ENCODE assay signal across 8 cellular contexts in the genomic region with DNA sequence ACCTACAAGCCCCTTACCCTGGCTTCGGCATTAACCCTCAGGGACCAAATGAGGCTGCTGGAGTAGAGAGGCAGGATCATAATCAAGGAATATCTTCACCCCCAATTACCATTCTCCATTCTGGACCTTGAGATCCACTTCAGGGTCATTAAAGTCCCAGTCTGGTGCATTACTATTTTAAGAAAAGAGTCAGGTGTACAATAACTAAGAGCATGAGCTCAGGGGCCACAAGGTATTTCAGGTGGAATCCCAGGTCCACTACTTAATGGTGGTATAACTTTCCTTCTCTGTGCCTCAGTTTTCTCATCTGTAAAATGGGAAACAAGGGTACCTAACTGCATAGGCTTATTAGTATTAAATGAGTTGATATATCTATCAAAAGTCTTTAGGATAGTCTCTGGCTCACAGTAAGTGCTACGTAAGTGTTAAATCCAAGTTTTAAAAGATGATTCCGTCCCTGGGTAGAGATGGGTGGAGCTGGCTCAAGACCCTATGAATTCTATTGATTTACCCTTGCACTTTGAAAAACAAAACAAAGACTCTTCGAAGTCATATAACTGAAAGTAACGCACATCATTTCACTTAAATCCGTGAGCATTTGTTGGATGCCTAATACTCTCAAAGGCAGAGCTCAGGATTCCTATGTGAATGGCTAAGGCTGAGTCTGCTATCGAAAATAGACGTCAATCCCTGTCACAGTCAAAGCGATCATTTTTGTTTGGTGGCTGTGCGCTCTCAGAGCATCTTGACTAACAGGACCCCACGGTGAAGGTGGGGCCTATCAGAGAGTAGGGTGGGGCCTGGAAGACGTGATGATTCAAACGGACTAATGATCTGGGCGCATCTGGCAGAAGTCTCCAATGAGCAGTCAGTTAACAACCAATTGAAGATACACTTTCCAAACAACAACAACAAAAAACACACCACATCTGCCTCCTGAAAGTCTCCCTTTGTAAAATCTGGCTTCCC. TPM values are rescaled to one million over a fixed set of nuclear protein-coding genes. Genes with fewer than 3 reads are reported as not detected.
A peak's percentile ranks its signal among the peaks of the same experiment; 100 is the strongest.
DNase-seq lines count a peak whose midpoint lies in the region; ATAC-seq and TF ChIP-seq lines count a peak whose summit lies in the region.

No MANE protein-coding gene starts in this region.

- H3K4me1 ChIP-seq in Karpas-422 (ENCODE audit: low read length), result peaks cover 32% of the 10 kb centered on the region
- peaks cover 11% of the 10 kb centered on the region for H3K4me1 ChIP-seq in mesodermal cell (ENCODE audit: control insufficient read depth, insufficient read depth, low read length, poor library complexity, severe bottlenecking)

- peaks cover 6% of the 10 kb centered on the region for H3K36me3 Mint-ChIP-seq in brain

- H3K9me3 ChIP-seq in Karpas-422 (ENCODE audit: low read length), result no peaks in the 10 kb centered on the region
- no peaks in the 10 kb centered on the region for H3K9me3 ChIP-seq in mesodermal cell (ENCODE audit: control insufficient read depth, low read length)

- peaks cover 27% of the 10 kb centered on the region for H3K27me3 Mint-ChIP-seq in brain

- peaks cover 13% of the 10 kb centered on the region for H4K20me1 ChIP-seq in Karpas-422 (ENCODE audit: insufficient read depth, low read depth, low read length)

- H3K79me2 ChIP-seq in Karpas-422 (ENCODE audit: low read length), result peaks cover 38% of the 10 kb centered on the region

- peak overlapping the region; percentile 61 for H3K9ac ChIP-seq in Karpas-422 (ENCODE audit: low read length)

- H3K4me3 Mint-ChIP-seq in brain, result peak overlapping the region; percentile 88 to 96 (median 95)

- no peaks in the 10 kb centered on the region for H3K9me2 ChIP-seq in Karpas-422 (replicated peaks; ENCODE audit: insufficient read depth, low read length)

- in situ Hi-C loops in Caki2 (cut with HindIII; ENCODE audit: low pct_unique_long_range_greater_than_20kb, low sequenced_read_pairs), result no loop called here

- peak overlapping the region; percentile 84; the same call in 1 of the 2 replicates for H3K4me3 ChIP-seq in Karpas-422 (ENCODE audit: low read length)
- peak overlapping the region; percentile 83 for H3K4me3 ChIP-seq in mesodermal cell (ENCODE audit: extremely low read depth, insufficient read depth, low read length, poor library complexity, severe bottlenecking)

- H2AFZ ChIP-seq in Karpas-422 (ENCODE audit: low read length), result peak overlapping the region; percentile 94

- 88% methylated on average over 10 of the region's 14 CpGs for WGBS in mesodermal cell (ENCODE audit: insufficient coverage in 2 of 2), 2 experiments

- H3K27me3 ChIP-seq in Karpas-422 (ENCODE audit: low read length), result no peaks in the 10 kb centered on the region

- peak overlapping the region; percentile 55 for H3K4me2 ChIP-seq in Karpas-422 (ENCODE audit: low read depth, low read length, poor library complexity, severe bottlenecking)

- H3K9me3 Mint-ChIP-seq in brain, result peaks cover 0 to 3% (median 0%) of the 10 kb centered on the region in 5 experiments

- H3K36me3 ChIP-seq in Karpas-422 (ENCODE audit: insufficient read depth, low read length) (peaks cover 4% of the 10 kb centered on the region; the same call in 1 of the 2 replicates), mesodermal cell (ENCODE audit: control insufficient read depth, insufficient read depth, low read length) (peaks cover 17% of the 10 kb centered on the region)

- ATAC-seq in GM18519 (IDR thresholded peaks at IDR 0.05; ENCODE audit: low FRiP score, unreplicated experiment) (no peak), omental fat pad (ENCODE audit: low FRiP score) (no peak), left lobe of liver (no peak)

- DNase-seq in Caki2 (ENCODE audit: low read depth) (peak; percentile 53), Karpas-422 (peak; percentile 33), omental fat pad (ENCODE audit: low spot score) (no peak), left lobe of liver (ENCODE audit: low spot score) (no peak)
- DNase-seq in effector CD8-positive, alpha-beta T cell (lab: John Stamatoyannopoulos, UW), result no peak

- TF ChIP-seq CTCF in brain (conservative IDR thresholded peaks at IDR 0.05), result no peak
- TF ChIP-seq CTCF in omental fat pad (IDR thresholded peaks at IDR 0.05), result no peak

- H3K27ac ChIP-seq in Karpas-422 (ENCODE audit: low read length), result peak overlapping the region; percentile 63
- H3K27ac ChIP-seq in mesodermal cell (ENCODE audit: low read depth, low read length, severe bottlenecking), result peak overlapping the region; percentile 93

- H3K27ac Mint-ChIP-seq in brain, result peak overlapping the region; percentile 93 to 100 (median 98)

- peaks cover 35% of the 10 kb centered on the region for H3K4me1 Mint-ChIP-seq in brain

RNA-seq across cellular contexts. Expression of a gene that starts 1.0 kb away (rescaled TPM):
- total RNA-seq in Caki2 (2014; rRNA removed; shearing (Covaris generic); ENCODE audit: low replicate concordance), result 106 and 109 TPM in 2 replicates
- total RNA-seq in Karpas-422 (2014; rRNA removed; shearing (Covaris generic); ENCODE audit: low replicate concordance), result 36.4 and 56.9 TPM in 2 replicates
- 207 TPM for polyA plus RNA-seq in brain (ENCODE audit: insufficient read depth, low read depth, low replicate concordance)
- 183 TPM for polyA plus RNA-seq in mesodermal cell (2013, experiment 1 of 2)
- 218 TPM for polyA plus RNA-seq in mesodermal cell (2013, experiment 2 of 2)
- 10 to 100 TPM; 54.8 to 84.8 (median 71.2) TPM for total RNA-seq in omental fat pad
- 72.3 TPM for total RNA-seq in left lobe of liver

RNA-seq across cellular contexts. Expression of a gene that starts 24.3 kb away (rescaled TPM):
- total RNA-seq in Caki2 (2014; rRNA removed; shearing (Covaris generic); ENCODE audit: low replicate concordance), result 2.0 and 4.0 TPM in 2 replicates
- total RNA-seq in Karpas-422 (2014; rRNA removed; shearing (Covaris generic); ENCODE audit: low replicate concordance), result 3.1 and 3.6 TPM in 2 replicates
- 12.8 TPM for polyA plus RNA-seq in brain (ENCODE audit: insufficient read depth, low read depth, low replicate concordance)
- 6.9 TPM for polyA plus RNA-seq in mesodermal cell (2013, experiment 1 of 2)
- polyA plus RNA-seq in mesodermal cell (2013, experiment 2 of 2), result 7.6 TPM
- total RNA-seq in omental fat pad, result 10 to 100 TPM; 14.4 to 26.9 (median 20.0) TPM
- total RNA-seq in left lobe of liver, result 20.7 TPM

Comparison
In these comparisons a context has a peak if more than half of its experiments do, and no peak if none do; other contexts are left out.
1. DNase-seq: peak in Caki2 (single experiment) and Karpas-422 (single experiment); none in omental fat pad (single experiment), effector CD8-positive, alpha-beta T cell (single experiment) and left lobe of liver (single experiment).